In genomic region chr7:56105508-56105907, GRCh38 we compare ENCODE assay signal across 8 cellular contexts. TPM values are rescaled to one million over a fixed set of nuclear protein-coding genes. Genes with fewer than 3 reads are reported as not detected.
DNase-seq lines count a peak whose midpoint lies in the region; ATAC-seq and TF ChIP-seq lines count a peak whose summit lies in the region.

No MANE protein-coding gene starts in this region.

- TF ChIP-seq CTCF in H9 (conservative IDR thresholded peaks at IDR 0.05) (no peak), MCF 10A (IDR thresholded peaks at IDR 0.05; ENCODE audit: unreplicated experiment) (no peak), stomach (IDR thresholded peaks at IDR 0.05) (no peak)

- no peak overlapping the region for H3K14ac ChIP-seq in H9 (ENCODE audit: insufficient read depth, low read length)

- peaks cover 0 to 2% of the 10 kb centered on the region in 2 donors for H3K27me3 Mint-ChIP-seq in CD4-positive, alpha-beta memory T cell
- H3K27me3 Mint-ChIP-seq in H9 (ENCODE audit: low read depth): no peaks in the 10 kb centered on the region; the same call in 1 of the 2 replicates
- H3K27me3 Mint-ChIP-seq in MCF 10A (ENCODE audit: insufficient read depth, unreplicated experiment): no peaks in the 10 kb centered on the region

- peak overlapping the region; percentile 95 for H3K27ac ChIP-seq in CD4-positive, alpha-beta memory T cell (ENCODE audit: low read depth, low read length)
- no peak overlapping the region for H3K27ac ChIP-seq in H9 (ENCODE audit: insufficient read length, low read depth, low read length)
- peak overlapping the region; percentile 50 to 98 (median 95) for H3K27ac ChIP-seq in stomach

- no peak overlapping the region for H2AFZ ChIP-seq in H9 (ENCODE audit: low read length)

- no peak overlapping the region for H3K56ac ChIP-seq in H9 (ENCODE audit: insufficient read length, low read depth, low read length)

- H3K4me3 Mint-ChIP-seq in CD4-positive, alpha-beta memory T cell: peak overlapping the region; percentile 96 to 99 (median 97)
- H3K4me3 Mint-ChIP-seq in H9: peak overlapping the region; percentile 88 to 96
- H3K4me3 Mint-ChIP-seq in MCF 10A (ENCODE audit: unreplicated experiment): peak overlapping the region; percentile 99

- H4K91ac ChIP-seq in H9 (ENCODE audit: insufficient read length, low read depth, low read length): no peak overlapping the region

- no peaks in the 10 kb centered on the region for H3K27me3 ChIP-seq in CD4-positive, alpha-beta memory T cell (ENCODE audit: insufficient read depth, low read length)
- no peaks in the 10 kb centered on the region for H3K27me3 ChIP-seq in H9 (ENCODE audit: insufficient read depth, low read length)
- no peaks in the 10 kb centered on the region for H3K27me3 ChIP-seq in stomach

- no peaks in the 10 kb centered on the region for H3K79me1 ChIP-seq in H9 (ENCODE audit: insufficient read depth, low read depth, low read length, poor library complexity, severe bottlenecking)

- no peak overlapping the region for H4K5ac ChIP-seq in H9 (ENCODE audit: insufficient read length, low read depth, low read length)

- POLR2A ChIA-PET in CD4-positive, alpha-beta memory T cell (lab: Charles Lee; ENCODE audit: partially characterized antibody): interaction anchor here (0.6 to 2.6 kb wide), 11 partner anchors 22 to 1346 kb away, joined by 3 to 21 read pairs (median 5); partner anchors contain the start of genes CCT6A, MRPS17, PSPH and SEC61G
- POLR2A ChIA-PET in MCF 10A (lab: Yijun Ruan, JAX): interaction anchor here (0.6 to 2.4 kb wide), 13 partner anchors 7 to 739 kb away, joined by 3 to 22 read pairs (median 4); partner anchors contain the start of genes CCT6A, PHKG1, PSPH and SUMF2

- CTCF ChIA-PET in CD4-positive, alpha-beta memory T cell (lab: Charles Lee; ENCODE audit: partially characterized antibody): interaction anchor here (3.0 kb wide), 1 partner anchor 31 kb away, joined by 7 read pairs; no protein-coding TSS in a partner anchor
- CTCF ChIA-PET in MCF 10A (lab: Yijun Ruan, JAX): interaction anchor here (0.6 to 1.1 kb wide), 4 partner anchors 13 to 1071 kb away, joined by 3 to 6 read pairs (median 4); partner anchors contain the start of gene PHKG1

- no peaks in the 10 kb centered on the region; the same call in 1 of the 2 replicates for H3K79me2 ChIP-seq in H9 (ENCODE audit: insufficient read depth, low read length)

- no peak overlapping the region for H2BK15ac ChIP-seq in H9 (ENCODE audit: low read depth, low read length)

- no peak overlapping the region for H4K8ac ChIP-seq in H9 (replicated peaks; ENCODE audit: insufficient read length, low read depth, low read length)

- peak overlapping the region; percentile 73 for H3K4me2 ChIP-seq in H9 (ENCODE audit: insufficient read depth, insufficient read length, low read length)

- peak overlapping the region; percentile 92 to 99 (median 98) for H3K27ac Mint-ChIP-seq in CD4-positive, alpha-beta memory T cell
- H3K27ac Mint-ChIP-seq in H9: peak overlapping the region in 2 of 3 experiments; percentile 96 to 97; a peak in 4 of 7 replicates
- H3K27ac Mint-ChIP-seq in MCF 10A (ENCODE audit: low read depth, unreplicated experiment): peak overlapping the region; percentile 99

- peaks cover 28% of the 10 kb centered on the region for H3K4me1 ChIP-seq in CD4-positive, alpha-beta memory T cell (ENCODE audit: insufficient read depth, low read length)
- H3K4me1 ChIP-seq in H9 (ENCODE audit: insufficient read depth, low read length) (no peaks in the 10 kb centered on the region), stomach (peaks cover 10 to 30% (median 21%) of the 10 kb centered on the region in 4 donors)

- no peak overlapping the region for H2BK20ac ChIP-seq in H9 (ENCODE audit: low read depth, low read length, poor library complexity, severe bottlenecking)

- H4K20me1 ChIP-seq in H9 (ENCODE audit: control insufficient read depth, insufficient read depth, insufficient read length): no peaks in the 10 kb centered on the region

- no peak for ATAC-seq in GM21619 (IDR thresholded peaks at IDR 0.05; ENCODE audit: unreplicated experiment)

- no peak overlapping the region for H3K23ac ChIP-seq in H9 (ENCODE audit: insufficient read length, low read depth, low read length)

- peak overlapping the region; percentile 71 to 98 for H3K4me3 ChIP-seq in CD4-positive, alpha-beta memory T cell (ENCODE audit: low read length in 2 of 2)
- H3K4me3 ChIP-seq in stomach: peak overlapping the region; percentile 71 to 93 (median 79)

- H2BK5ac ChIP-seq in H9 (ENCODE audit: insufficient read length, low read length): no peak overlapping the region

- H2BK120ac ChIP-seq in H9 (ENCODE audit: low read depth, low read length, poor library complexity, severe bottlenecking): no peak overlapping the region

- H3K9ac ChIP-seq in H9 (ENCODE audit: extremely low read depth, insufficient read length, low read length): peak overlapping the region; percentile 71

- no peak overlapping the region for H2AK5ac ChIP-seq in H9 (ENCODE audit: insufficient read length, low read length)

- H3T11ph ChIP-seq in H9 (ENCODE audit: low read length): no peak overlapping the region

- DNase-seq in CD4-positive, alpha-beta memory T cell: peak; percentile 30 to 72 (median 49)
- DNase-seq in H9 (no peak), OCI-M1 (lab: John Stamatoyannopoulos, UW) (peak; percentile 20), MCF 10A (ENCODE audit: unreplicated experiment) (peak; percentile 55), left kidney (ENCODE audit: low read depth, low spot score) (peak; percentile 66), stomach (no peak), NCI-H526 treated with DMSO at 0.1 percent for 48 hours (lab: John Stamatoyannopoulos, UW) (no peak)

- H2BK12ac ChIP-seq in H9 (ENCODE audit: insufficient read length, low read depth, low read length): no peak overlapping the region

- no TSS peak for BruUV-seq in MCF 10A (replicated peaks; lab: Mats Ljungman, UMichigan)

- H3K36me3 Mint-ChIP-seq in CD4-positive, alpha-beta memory T cell: peaks cover 19 to 45% of the 10 kb centered on the region in 2 donors
- H3K36me3 Mint-ChIP-seq in H9 (ENCODE audit: insufficient read depth in 1 of 3, low read depth in 3 of 3) (peaks cover 23 to 44% (median 29%) of the 10 kb centered on the region in 3 experiments), MCF 10A (ENCODE audit: insufficient read depth, unreplicated experiment) (peaks cover 49% of the 10 kb centered on the region)

- H3K9me3 Mint-ChIP-seq in CD4-positive, alpha-beta memory T cell: peaks cover 0 to 2% (median 0%) of the 10 kb centered on the region in 8 donors
- H3K9me3 Mint-ChIP-seq in H9: peaks cover 27 to 44% of the 10 kb centered on the region in 2 experiments
- H3K9me3 Mint-ChIP-seq in MCF 10A (ENCODE audit: unreplicated experiment): no peaks in the 10 kb centered on the region

- no CpG with 5 or more reads among the region's 6 CpGs for WGBS in H9 (ENCODE audit: extremely low coverage, insufficient read length, low lambda C conversion rate)
- 7 to 18% (median 11%) methylated on average over 6 of the region's 6 CpGs for WGBS in stomach, 5 donors

- H3K4ac ChIP-seq in H9 (ENCODE audit: low read depth, low read length): no peak overlapping the region

- peaks cover 30% of the 10 kb centered on the region for H3K36me3 ChIP-seq in CD4-positive, alpha-beta memory T cell (ENCODE audit: insufficient read depth, low read length)
- peaks cover 38 to 43% (median 42%) of the 10 kb centered on the region in 4 donors for H3K36me3 ChIP-seq in stomach

- intact Hi-C loops in CD4-positive, alpha-beta memory T cell (cut with micrococcal nuclease): loop anchor here (5.0 kb wide), 1 partner anchor 218 kb away; the partner anchor contains the start of gene ZNF713
- intact Hi-C loops in MCF 10A (cut with micrococcal nuclease) (no loop called here), stomach (cut with DNase I; ENCODE audit: low total_unique reads) (no loop called here)

- no peaks in the 10 kb centered on the region for H3K9me3 ChIP-seq in CD4-positive, alpha-beta memory T cell (ENCODE audit: control insufficient read depth in 1 of 2, low read length in 2 of 2)
- H3K9me3 ChIP-seq in H9 (ENCODE audit: control insufficient read depth, low read depth, low read length) (peaks cover 1% of the 10 kb centered on the region), stomach (no peaks in the 10 kb centered on the region)

- H3K23me2 ChIP-seq in H9 (ENCODE audit: insufficient read length, low read depth, low read length, poor library complexity, severe bottlenecking): peaks cover 3% of the 10 kb centered on the region

- TF ChIP-seq EP300 in stomach (IDR thresholded peaks at IDR 0.05): no peak

- peaks cover 16 to 46% (median 27%) of the 10 kb centered on the region in 4 donors for H3K4me1 Mint-ChIP-seq in CD4-positive, alpha-beta memory T cell
- H3K4me1 Mint-ChIP-seq in H9 (peaks cover 8 to 11% of the 10 kb centered on the region in 2 experiments), MCF 10A (ENCODE audit: insufficient read depth, unreplicated experiment) (no peaks in the 10 kb centered on the region)

- TF ChIP-seq POLR2A in stomach (IDR thresholded peaks at IDR 0.05): no peak

- no peak overlapping the region for H3K18ac ChIP-seq in H9 (ENCODE audit: insufficient read length, low read depth, low read length)

RNA-seq across cellular contexts. Expression of gene CHCHD2, which starts 0.8 kb away (rescaled TPM):
- total RNA-seq in CD4-positive, alpha-beta memory T cell: 100 to 1,000 TPM; 147 to 156 TPM
- 100 to 1,000 TPM; 504 to 526 TPM for polyA plus RNA-seq in CD4-positive, alpha-beta memory T cell
- 215 and 218 TPM in 2 replicates for total RNA-seq in H9 (2021)
- total RNA-seq in MCF 10A (2022): 564 and 712 TPM in 2 replicates
- total RNA-seq in stomach: 100 to 1,000 TPM in 3 of 5 donors, 10 to 100 TPM in 2; 43.7 to 232 (median 149) TPM
- polyA plus RNA-seq in stomach: 100 to 1,000 TPM; 455 to 710 (median 659) TPM

RNA-seq across cellular contexts. Expression of gene NUPR2, which starts 10.7 kb away (rescaled TPM):
- total RNA-seq in CD4-positive, alpha-beta memory T cell: 1 to 10 TPM in 1 of 2 experiments, not detected in 1; 1.2 TPM
- polyA plus RNA-seq in CD4-positive, alpha-beta memory T cell: 1 to 10 TPM; 1.3 to 1.5 TPM
- not detected in 2 replicates for total RNA-seq in H9 (2021)
- not detected in 2 replicates for total RNA-seq in MCF 10A (2022)
- 10 to 100 TPM in 1 of 5 donors, 1 to 10 TPM in 1, not detected in 3; 9.5 to 21.9 TPM for total RNA-seq in stomach
- 10 to 100 TPM in 2 of 3 donors, 1 to 10 TPM in 1; 9.8 to 10.7 (median 10.1) TPM for polyA plus RNA-seq in stomach

RNA-seq across cellular contexts. Expression of gene PHKG1, which starts 12.8 kb away (rescaled TPM):
- total RNA-seq in CD4-positive, alpha-beta memory T cell: 1 to 10 TPM; 2.9 to 3.7 TPM
- polyA plus RNA-seq in CD4-positive, alpha-beta memory T cell: under 1 TPM in 1 of 2 donors, not detected in 1; 0.53 TPM
- total RNA-seq in H9 (2021): 0.42 and 0.64 TPM in 2 replicates
- total RNA-seq in MCF 10A (2022): 1.2 and 2.4 TPM in 2 replicates
- total RNA-seq in stomach: 10 to 100 TPM in 2 of 5 donors, 1 to 10 TPM in 1, not detected in 2; 1.5 to 39.3 (median 11.1) TPM
- 1 to 10 TPM in 1 of 3 donors, under 1 TPM in 1, not detected in 1; 0.31 to 1.0 TPM for polyA plus RNA-seq in stomach

RNA-seq across cellular contexts. Expression of gene SUMF2, which starts 41.4 kb away (rescaled TPM):
- total RNA-seq in CD4-positive, alpha-beta memory T cell: 100 to 1,000 TPM; 172 to 177 TPM
- polyA plus RNA-seq in CD4-positive, alpha-beta memory T cell: 100 to 1,000 TPM in 1 of 2 donors, 10 to 100 TPM in 1; 79.9 to 157 TPM
- total RNA-seq in H9 (2021): 82.5 and 89.2 TPM in 2 replicates
- 142 and 159 TPM in 2 replicates for total RNA-seq in MCF 10A (2022)
- 100 to 1,000 TPM in 4 of 5 donors, 10 to 100 TPM in 1; 88.9 to 339 (median 120) TPM for total RNA-seq in stomach
- 10 to 100 TPM; 40.8 to 71.5 (median 68.2) TPM for polyA plus RNA-seq in stomach

RNA-seq across cellular contexts. Expression of gene CCT6A, which starts 53.9 kb away (rescaled TPM):
- total RNA-seq in CD4-positive, alpha-beta memory T cell: 10 to 100 TPM; 72.9 to 78.2 TPM
- 100 to 1,000 TPM in 1 of 2 donors, 10 to 100 TPM in 1; 94.7 to 113 TPM for polyA plus RNA-seq in CD4-positive, alpha-beta memory T cell
- total RNA-seq in H9 (2021): 303 and 310 TPM in 2 replicates
- 208 and 222 TPM in 2 replicates for total RNA-seq in MCF 10A (2022)
- total RNA-seq in stomach: 100 to 1,000 TPM in 3 of 5 donors, 10 to 100 TPM in 2; 36.8 to 200 (median 150) TPM
- polyA plus RNA-seq in stomach: 100 to 1,000 TPM in 1 of 3 donors, 10 to 100 TPM in 2; 77.9 to 126 (median 78.4) TPM

Comparison
In these comparisons a context has a peak if more than half of its experiments do, and no peak if none do; other contexts are left out.
1. DNase-seq: peak in CD4-positive, alpha-beta memory T cell (5 of 5), OCI-M1 (single experiment), MCF 10A (single experiment) and left kidney (single experiment); none in H9 (single experiment), stomach (single experiment) and NCI-H526 treated with DMSO at 0.1 percent for 48 hours (single experiment).
2. Peak in every context shown above with its lines, with median percentiles within 50 percentile points of each other: H3K27ac Mint-ChIP-seq and H3K4me3 Mint-ChIP-seq.